In genomic region chr17:28317965-28318758, GRCh38 we compare ENCODE assay signal across 9 cellular contexts. TPM values are rescaled to one million over a fixed set of nuclear protein-coding genes. Genes with fewer than 3 reads are reported as not detected.
DNase-seq lines count a peak whose midpoint lies in the region; ATAC-seq, FAIRE-seq and TF ChIP-seq lines count a peak whose summit lies in the region.
"Had no signal": no experiment of that assay in that cellular context is flagged by ENCODE, and none has a peak within 500 bp of the region (broad histone marks: within the 10 kb centered on the region; RNA-seq: fewer than 3 reads in every experiment).

No MANE protein-coding gene starts in this region.

- H3K36me3 Mint-ChIP-seq in CD14-positive monocyte: no peaks in the 10 kb centered on the region

- peak overlapping the region; percentile 65 to 71 for H3K27ac ChIP-seq in breast epithelium
- H3K27ac ChIP-seq in mesodermal cell (ENCODE audit: low read depth, low read length, severe bottlenecking): peak overlapping the region; percentile 71

- 4 to 6% methylated on average over 35 to 37 of the region's 40 CpGs for WGBS in mesodermal cell (ENCODE audit: insufficient coverage in 2 of 2), 2 experiments

- no peaks in the 10 kb centered on the region for H3K9me3 ChIP-seq in breast epithelium
- no peaks in the 10 kb centered on the region for H3K9me3 ChIP-seq in mesodermal cell (ENCODE audit: control insufficient read depth, low read length)

- intact Hi-C loops in CD14-positive monocyte (cut with micrococcal nuclease) (no loop called here), breast epithelium (cut with DNase I; ENCODE audit: low total_unique reads) (no loop called here)

- H3K4me3 ChIP-seq in LNCaP clone FGC (ENCODE audit: low read depth, low read length) (peak overlapping the region; percentile 92), breast epithelium (peak overlapping the region; percentile 54 to 86 (median 69)), mesodermal cell (ENCODE audit: extremely low read depth, insufficient read depth, low read length, poor library complexity, severe bottlenecking) (peak overlapping the region; percentile 85)

- DNase-seq in CD14-positive monocyte (ENCODE audit: low spot score): no peak
- no peak for DNase-seq in LNCaP clone FGC (ENCODE audit: low read depth)
- no peak for DNase-seq in breast epithelium (ENCODE audit: low spot score in 2 of 2)
- no peak for DNase-seq in cerebellum (ENCODE audit: low spot score)
- no peak for DNase-seq in NCI-H1105 treated with DMSO at 0.1 percent for 48 hours (lab: John Stamatoyannopoulos, UW)
- DNase-seq in urothelium cell line (ENCODE audit: low spot score): no peak

- H3K4me3 Mint-ChIP-seq in CD14-positive monocyte: peak overlapping the region; percentile 88 to 93

- H3K27me3 Mint-ChIP-seq in CD14-positive monocyte (ENCODE audit: low read depth in 3 of 3): peaks cover 9 to 21% (median 17%) of the 10 kb centered on the region in 3 donors

- TF ChIP-seq CTCF in CD14-positive monocyte (IDR thresholded peaks at IDR 0.05) (no peak), LNCaP clone FGC (IDR thresholded peaks at IDR 0.05; ENCODE audit: control insufficient read depth, extremely low read depth, insufficient read depth) (no peak), breast epithelium (IDR thresholded peaks at IDR 0.05) (no peak)

- H3K4me1 ChIP-seq in breast epithelium: no peaks in the 10 kb centered on the region
- peaks cover 17% of the 10 kb centered on the region for H3K4me1 ChIP-seq in mesodermal cell (ENCODE audit: control insufficient read depth, insufficient read depth, low read length, poor library complexity, severe bottlenecking)

- TF ChIP-seq POLR2A in breast epithelium (IDR thresholded peaks at IDR 0.05): no peak

- no peak for FAIRE-seq in urothelium cell line (lab: Jason Lieb, UNC)

- no peaks in the 10 kb centered on the region for H3K36me3 ChIP-seq in breast epithelium
- peaks cover 23% of the 10 kb centered on the region for H3K36me3 ChIP-seq in mesodermal cell (ENCODE audit: control insufficient read depth, insufficient read depth, low read length)

- no peaks in the 10 kb centered on the region for H3K27me3 ChIP-seq in breast epithelium

- H3K27ac Mint-ChIP-seq in CD14-positive monocyte: peak overlapping the region in 1 of 7 donors; percentile 65

- no peaks in the 10 kb centered on the region for H3K9me3 Mint-ChIP-seq in CD14-positive monocyte

- H3K4me1 Mint-ChIP-seq in CD14-positive monocyte: peaks cover 21% of the 10 kb centered on the region

- peak; percentile 17 for ATAC-seq in GM19351 (IDR thresholded peaks at IDR 0.05; ENCODE audit: unreplicated experiment)

RNA-seq across cellular contexts. Expression of gene TMEM97, which starts 0.8 kb away (rescaled TPM):
- polyA plus RNA-seq in CD14-positive monocyte: 1 to 10 TPM; 1.4 to 1.5 TPM
- total RNA-seq in breast epithelium: 1 to 10 TPM; 7.2 to 9.8 (median 7.5) TPM
- 87.9 TPM for polyA plus RNA-seq in mesodermal cell (2013, experiment 1 of 2)
- polyA plus RNA-seq in mesodermal cell (2013, experiment 2 of 2): 87.3 TPM
- total RNA-seq in cerebellum: 26.9 TPM

RNA-seq across cellular contexts. Expression of gene IFT20, which starts 17.1 kb away (rescaled TPM):
- 10 to 100 TPM; 61.1 to 79.1 TPM for polyA plus RNA-seq in CD14-positive monocyte
- total RNA-seq in breast epithelium (10 to 100 TPM; 40.2 to 52.8 (median 47.2) TPM), cerebellum (29.6 TPM)
- polyA plus RNA-seq in mesodermal cell (2013, experiment 1 of 2): 65.6 TPM
- polyA plus RNA-seq in mesodermal cell (2013, experiment 2 of 2): 66.5 TPM

RNA-seq across cellular contexts. Expression of gene TNFAIP1, which starts 17.4 kb away (rescaled TPM):
- polyA plus RNA-seq in CD14-positive monocyte: 1 to 10 TPM; 7.2 to 9.4 TPM
- total RNA-seq in breast epithelium (10 to 100 TPM; 15.5 to 31.9 (median 28.5) TPM), cerebellum (39.1 TPM)
- polyA plus RNA-seq in mesodermal cell (2013, experiment 1 of 2): 49.5 TPM
- 41.0 TPM for polyA plus RNA-seq in mesodermal cell (2013, experiment 2 of 2)

RNA-seq across cellular contexts. Expression of gene POLDIP2, which starts 39.2 kb away (rescaled TPM):
- 10 to 100 TPM; 72.4 to 76.9 TPM for polyA plus RNA-seq in CD14-positive monocyte
- 10 to 100 TPM; 64.5 to 85.0 (median 69.8) TPM for total RNA-seq in breast epithelium
- polyA plus RNA-seq in mesodermal cell (2013, experiment 1 of 2): 59.9 TPM
- 56.7 TPM for polyA plus RNA-seq in mesodermal cell (2013, experiment 2 of 2)
- total RNA-seq in cerebellum: 30.8 TPM

RNA-seq across cellular contexts. Expression of gene SEBOX, which starts 46.8 kb away (rescaled TPM):
- polyA plus RNA-seq in CD14-positive monocyte: not detected
- total RNA-seq in breast epithelium (not detected), cerebellum (not detected)
- polyA plus RNA-seq in mesodermal cell (2013, experiment 1 of 2): not detected
- not detected for polyA plus RNA-seq in mesodermal cell (2013, experiment 2 of 2)
- total RNA-seq: NCI-H460 had no signal
